ENCODE assay signal across 1 cellular context in genomic region chr11:64915366-64915887, GRCh38.
TF ChIP-seq lines count a peak whose summit lies in the region.

No MANE protein-coding gene starts in this region.

TF ChIP-seq in K562, 482 proteins besides CTCF, POLR2A, EP300 and RAD21:
- TF ChIP-seq TEAD4 (IDR thresholded peaks at IDR 0.05; ENCODE audit: low read length) (peak; percentile 21; the same call in 1 of the 2 replicates), TEAD4 (CRISPR knock-in tag; IDR thresholded peaks at IDR 0.05; ENCODE audit: borderline replicate concordance) (no peak), SIN3A (IDR thresholded peaks at IDR 0.05; ENCODE audit: borderline replicate concordance in 2 of 2, control insufficient read depth in 1 of 2, low read depth in 2 of 2, low read length in 2 of 2) (0 out of 4 replicates have a peak, but pooled peaks of 1 of the 2 experiments have one; percentile 23), GTF2E2 (tag; IDR thresholded peaks at IDR 0.05) (no peak), SPI1 (IDR thresholded peaks at IDR 0.05; ENCODE audit: borderline replicate concordance, low read depth, low read length) (0 out of 2 replicates have a peak, but pooled peaks have one; percentile 65)
